2 cellular contexts compared by ENCODE assay signal in the genomic region with DNA sequence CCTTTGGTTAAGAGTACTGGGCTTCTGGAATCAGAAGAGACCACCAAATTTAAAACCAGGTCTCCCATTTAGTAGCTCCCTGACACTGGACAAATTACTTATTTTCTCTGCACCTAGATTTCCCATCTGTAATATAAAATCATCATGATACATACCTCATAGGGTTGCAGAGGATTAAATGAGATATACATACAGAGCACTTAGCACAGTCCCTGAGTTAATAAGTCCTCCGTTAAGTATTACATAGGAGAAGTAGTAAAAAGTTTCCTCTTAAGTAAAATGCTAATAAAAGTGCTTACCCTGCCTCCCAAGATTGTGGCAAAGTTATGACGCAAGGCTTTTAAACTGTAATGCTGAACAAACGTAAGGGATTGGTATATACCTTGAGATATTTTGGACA.
TF ChIP-seq lines count a peak whose summit lies in the region.

No MANE protein-coding gene starts in this region.

TF ChIP-seq in H1, 55 proteins besides CTCF, POLR2A, EP300 and RAD21 (continued from another document):
- no peak for TF ChIP-seq TBP (IDR thresholded peaks at IDR 0.05; ENCODE audit: low read depth, low read length)
- no peak for TF ChIP-seq RXRA (IDR thresholded peaks at IDR 0.05; ENCODE audit: insufficient read depth, low read depth, low read length)
- TF ChIP-seq, protein P1, sequence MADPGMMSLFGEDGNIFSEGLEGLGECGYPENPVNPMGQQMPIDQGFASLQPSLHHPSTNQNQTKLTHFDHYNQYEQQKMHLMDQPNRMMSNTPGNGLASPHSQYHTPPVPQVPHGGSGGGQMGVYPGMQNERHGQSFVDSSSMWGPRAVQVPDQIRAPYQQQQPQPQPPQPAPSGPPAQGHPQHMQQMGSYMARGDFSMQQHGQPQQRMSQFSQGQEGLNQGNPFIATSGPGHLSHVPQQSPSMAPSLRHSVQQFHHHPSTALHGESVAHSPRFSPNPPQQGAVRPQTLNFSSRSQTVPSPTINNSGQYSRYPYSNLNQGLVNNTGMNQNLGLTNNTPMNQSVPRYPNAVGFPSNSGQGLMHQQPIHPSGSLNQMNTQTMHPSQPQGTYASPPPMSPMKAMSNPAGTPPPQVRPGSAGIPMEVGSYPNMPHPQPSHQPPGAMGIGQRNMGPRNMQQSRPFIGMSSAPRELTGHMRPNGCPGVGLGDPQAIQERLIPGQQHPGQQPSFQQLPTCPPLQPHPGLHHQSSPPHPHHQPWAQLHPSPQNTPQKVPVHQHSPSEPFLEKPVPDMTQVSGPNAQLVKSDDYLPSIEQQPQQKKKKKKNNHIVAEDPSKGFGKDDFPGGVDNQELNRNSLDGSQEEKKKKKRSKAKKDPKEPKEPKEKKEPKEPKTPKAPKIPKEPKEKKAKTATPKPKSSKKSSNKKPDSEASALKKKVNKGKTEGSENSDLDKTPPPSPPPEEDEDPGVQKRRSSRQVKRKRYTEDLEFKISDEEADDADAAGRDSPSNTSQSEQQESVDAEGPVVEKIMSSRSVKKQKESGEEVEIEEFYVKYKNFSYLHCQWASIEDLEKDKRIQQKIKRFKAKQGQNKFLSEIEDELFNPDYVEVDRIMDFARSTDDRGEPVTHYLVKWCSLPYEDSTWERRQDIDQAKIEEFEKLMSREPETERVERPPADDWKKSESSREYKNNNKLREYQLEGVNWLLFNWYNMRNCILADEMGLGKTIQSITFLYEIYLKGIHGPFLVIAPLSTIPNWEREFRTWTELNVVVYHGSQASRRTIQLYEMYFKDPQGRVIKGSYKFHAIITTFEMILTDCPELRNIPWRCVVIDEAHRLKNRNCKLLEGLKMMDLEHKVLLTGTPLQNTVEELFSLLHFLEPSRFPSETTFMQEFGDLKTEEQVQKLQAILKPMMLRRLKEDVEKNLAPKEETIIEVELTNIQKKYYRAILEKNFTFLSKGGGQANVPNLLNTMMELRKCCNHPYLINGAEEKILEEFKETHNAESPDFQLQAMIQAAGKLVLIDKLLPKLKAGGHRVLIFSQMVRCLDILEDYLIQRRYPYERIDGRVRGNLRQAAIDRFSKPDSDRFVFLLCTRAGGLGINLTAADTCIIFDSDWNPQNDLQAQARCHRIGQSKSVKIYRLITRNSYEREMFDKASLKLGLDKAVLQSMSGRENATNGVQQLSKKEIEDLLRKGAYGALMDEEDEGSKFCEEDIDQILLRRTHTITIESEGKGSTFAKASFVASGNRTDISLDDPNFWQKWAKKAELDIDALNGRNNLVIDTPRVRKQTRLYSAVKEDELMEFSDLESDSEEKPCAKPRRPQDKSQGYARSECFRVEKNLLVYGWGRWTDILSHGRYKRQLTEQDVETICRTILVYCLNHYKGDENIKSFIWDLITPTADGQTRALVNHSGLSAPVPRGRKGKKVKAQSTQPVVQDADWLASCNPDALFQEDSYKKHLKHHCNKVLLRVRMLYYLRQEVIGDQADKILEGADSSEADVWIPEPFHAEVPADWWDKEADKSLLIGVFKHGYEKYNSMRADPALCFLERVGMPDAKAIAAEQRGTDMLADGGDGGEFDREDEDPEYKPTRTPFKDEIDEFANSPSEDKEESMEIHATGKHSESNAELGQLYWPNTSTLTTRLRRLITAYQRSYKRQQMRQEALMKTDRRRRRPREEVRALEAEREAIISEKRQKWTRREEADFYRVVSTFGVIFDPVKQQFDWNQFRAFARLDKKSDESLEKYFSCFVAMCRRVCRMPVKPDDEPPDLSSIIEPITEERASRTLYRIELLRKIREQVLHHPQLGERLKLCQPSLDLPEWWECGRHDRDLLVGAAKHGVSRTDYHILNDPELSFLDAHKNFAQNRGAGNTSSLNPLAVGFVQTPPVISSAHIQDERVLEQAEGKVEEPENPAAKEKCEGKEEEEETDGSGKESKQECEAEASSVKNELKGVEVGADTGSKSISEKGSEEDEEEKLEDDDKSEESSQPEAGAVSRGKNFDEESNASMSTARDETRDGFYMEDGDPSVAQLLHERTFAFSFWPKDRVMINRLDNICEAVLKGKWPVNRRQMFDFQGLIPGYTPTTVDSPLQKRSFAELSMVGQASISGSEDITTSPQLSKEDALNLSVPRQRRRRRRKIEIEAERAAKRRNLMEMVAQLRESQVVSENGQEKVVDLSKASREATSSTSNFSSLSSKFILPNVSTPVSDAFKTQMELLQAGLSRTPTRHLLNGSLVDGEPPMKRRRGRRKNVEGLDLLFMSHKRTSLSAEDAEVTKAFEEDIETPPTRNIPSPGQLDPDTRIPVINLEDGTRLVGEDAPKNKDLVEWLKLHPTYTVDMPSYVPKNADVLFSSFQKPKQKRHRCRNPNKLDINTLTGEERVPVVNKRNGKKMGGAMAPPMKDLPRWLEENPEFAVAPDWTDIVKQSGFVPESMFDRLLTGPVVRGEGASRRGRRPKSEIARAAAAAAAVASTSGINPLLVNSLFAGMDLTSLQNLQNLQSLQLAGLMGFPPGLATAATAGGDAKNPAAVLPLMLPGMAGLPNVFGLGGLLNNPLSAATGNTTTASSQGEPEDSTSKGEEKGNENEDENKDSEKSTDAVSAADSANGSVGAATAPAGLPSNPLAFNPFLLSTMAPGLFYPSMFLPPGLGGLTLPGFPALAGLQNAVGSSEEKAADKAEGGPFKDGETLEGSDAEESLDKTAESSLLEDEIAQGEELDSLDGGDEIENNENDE (IDR thresholded peaks at IDR 0.05; ENCODE audit: insufficient replicate concordance, low read length) = no peak
- no peak for TF ChIP-seq BACH1 (IDR thresholded peaks at IDR 0.05; ENCODE audit: low read length)
- no peak for TF ChIP-seq BRCA1 (IDR thresholded peaks at IDR 0.05; ENCODE audit: low read depth, low read length)
- no peak for TF ChIP-seq RBBP5 (IDR thresholded peaks at IDR 0.05; ENCODE audit: borderline replicate concordance, low read depth, low read length)
- TF ChIP-seq HDAC2 (IDR thresholded peaks at IDR 0.05; ENCODE audit: borderline replicate concordance in 1 of 2, low read depth in 2 of 2, low read length in 2 of 2) = no peak
- no peak for TF ChIP-seq SP4 (IDR thresholded peaks at IDR 0.05; ENCODE audit: low read length)
- TF ChIP-seq JUN (IDR thresholded peaks at IDR 0.05; ENCODE audit: low read depth, low read length) = no peak
- no peak for TF ChIP-seq KDM1A (IDR thresholded peaks at IDR 0.05; ENCODE audit: borderline replicate concordance, low read length)
- no peak for TF ChIP-seq ATF3 (IDR thresholded peaks at IDR 0.05; ENCODE audit: insufficient read depth, low read depth, low read length)
- no peak for TF ChIP-seq KDM5A (IDR thresholded peaks at IDR 0.05; ENCODE audit: low read length)
- TF ChIP-seq SIRT6 (IDR thresholded peaks at IDR 0.05; ENCODE audit: low read length) = no peak
TF ChIP-seq in H1: peak in this region for 0.

TF ChIP-seq in HEK293T, 16 proteins besides CTCF, POLR2A, EP300 and RAD21 (continued from another document):
- TF ChIP-seq TARDBP (IDR thresholded peaks at IDR 0.05) = no peak
- no peak for TF ChIP-seq FOXM1 (IDR thresholded peaks at IDR 0.05; ENCODE audit: borderline replicate concordance)
- TF ChIP-seq BHLHE40 (IDR thresholded peaks at IDR 0.05; ENCODE audit: borderline replicate concordance) = no peak
- TF ChIP-seq CTBP1 (IDR thresholded peaks at IDR 0.05; ENCODE audit: borderline replicate concordance) = no peak
- TF ChIP-seq FOXA1 (IDR thresholded peaks at IDR 0.05) = no peak
- TF ChIP-seq SUZ12 (IDR thresholded peaks at IDR 0.05) = no peak
